In the genomic region with DNA sequence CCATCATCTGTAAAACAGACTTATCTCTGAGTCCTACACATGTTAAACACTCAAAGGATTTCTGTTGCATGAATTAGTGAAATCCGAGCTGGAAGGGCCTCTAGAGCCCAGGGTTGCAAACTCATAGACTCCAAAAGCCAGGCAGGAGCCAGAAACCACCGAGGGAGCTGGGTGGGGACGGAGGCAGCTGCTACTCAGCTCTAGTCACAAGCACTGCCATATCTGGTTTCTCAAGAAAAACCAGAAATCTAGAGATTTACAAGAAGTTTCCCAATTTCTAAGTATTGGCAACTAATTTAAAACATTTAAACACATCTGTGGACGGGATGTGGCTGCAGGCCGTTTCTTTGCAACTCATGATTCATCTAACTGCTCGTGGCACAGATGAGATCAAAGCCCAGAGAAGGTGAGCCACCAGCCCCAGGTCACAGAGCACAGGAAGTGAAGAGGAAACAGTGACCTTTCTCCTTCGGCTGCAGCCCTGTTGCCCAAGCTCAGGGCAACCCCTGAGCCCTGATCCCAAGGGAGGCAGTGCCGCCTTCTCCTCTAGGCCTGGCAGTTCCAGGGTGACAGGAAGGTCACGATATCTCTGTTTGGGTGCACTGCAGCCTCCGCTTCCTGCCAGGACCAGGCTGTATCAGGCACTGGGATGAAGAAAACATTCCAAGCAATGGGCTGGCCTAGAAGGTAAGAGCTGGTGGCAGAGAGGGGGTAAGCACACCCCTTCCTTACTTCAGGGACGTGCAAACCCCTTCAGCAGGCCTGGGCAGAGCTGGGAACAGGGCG, we compare ENCODE assay signal across 2 cellular contexts.
TF ChIP-seq lines count a peak whose summit lies in the region.

No MANE protein-coding gene starts in this region.

TF ChIP-seq in SK-N-SH treated with all-trans-retinoic acid at 6 μM for 48 hours, 23 proteins besides CTCF, POLR2A, EP300 and RAD21 (continued from another document):
- TF ChIP-seq, protein P1, sequence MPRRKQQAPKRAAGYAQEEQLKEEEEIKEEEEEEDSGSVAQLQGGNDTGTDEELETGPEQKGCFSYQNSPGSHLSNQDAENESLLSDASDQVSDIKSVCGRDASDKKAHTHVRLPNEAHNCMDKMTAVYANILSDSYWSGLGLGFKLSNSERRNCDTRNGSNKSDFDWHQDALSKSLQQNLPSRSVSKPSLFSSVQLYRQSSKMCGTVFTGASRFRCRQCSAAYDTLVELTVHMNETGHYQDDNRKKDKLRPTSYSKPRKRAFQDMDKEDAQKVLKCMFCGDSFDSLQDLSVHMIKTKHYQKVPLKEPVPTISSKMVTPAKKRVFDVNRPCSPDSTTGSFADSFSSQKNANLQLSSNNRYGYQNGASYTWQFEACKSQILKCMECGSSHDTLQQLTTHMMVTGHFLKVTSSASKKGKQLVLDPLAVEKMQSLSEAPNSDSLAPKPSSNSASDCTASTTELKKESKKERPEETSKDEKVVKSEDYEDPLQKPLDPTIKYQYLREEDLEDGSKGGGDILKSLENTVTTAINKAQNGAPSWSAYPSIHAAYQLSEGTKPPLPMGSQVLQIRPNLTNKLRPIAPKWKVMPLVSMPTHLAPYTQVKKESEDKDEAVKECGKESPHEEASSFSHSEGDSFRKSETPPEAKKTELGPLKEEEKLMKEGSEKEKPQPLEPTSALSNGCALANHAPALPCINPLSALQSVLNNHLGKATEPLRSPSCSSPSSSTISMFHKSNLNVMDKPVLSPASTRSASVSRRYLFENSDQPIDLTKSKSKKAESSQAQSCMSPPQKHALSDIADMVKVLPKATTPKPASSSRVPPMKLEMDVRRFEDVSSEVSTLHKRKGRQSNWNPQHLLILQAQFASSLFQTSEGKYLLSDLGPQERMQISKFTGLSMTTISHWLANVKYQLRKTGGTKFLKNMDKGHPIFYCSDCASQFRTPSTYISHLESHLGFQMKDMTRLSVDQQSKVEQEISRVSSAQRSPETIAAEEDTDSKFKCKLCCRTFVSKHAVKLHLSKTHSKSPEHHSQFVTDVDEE (CRISPR knock-in tag; IDR thresholded peaks at IDR 0.05), result no peak
- TF ChIP-seq BACH2 (CRISPR knock-in tag; IDR thresholded peaks at IDR 0.05; ENCODE audit: borderline replicate concordance) (no peak), CSDC2 (CRISPR knock-in tag; IDR thresholded peaks at IDR 0.05) (no peak), GLIS3 (CRISPR knock-in tag; IDR thresholded peaks at IDR 0.05) (no peak), RARB (CRISPR knock-in tag; IDR thresholded peaks at IDR 0.05) (no peak), SNAI2 (CRISPR knock-in tag; IDR thresholded peaks at IDR 0.05) (no peak), ZFP30 (CRISPR knock-in tag; IDR thresholded peaks at IDR 0.05) (no peak), ZC3H10 (CRISPR knock-in tag; IDR thresholded peaks at IDR 0.05) (no peak), PPARA (CRISPR knock-in tag; IDR thresholded peaks at IDR 0.05; ENCODE audit: borderline replicate concordance) (no peak), ESRRG (CRISPR knock-in tag; IDR thresholded peaks at IDR 0.05) (no peak)
- TF ChIP-seq, protein P2, sequence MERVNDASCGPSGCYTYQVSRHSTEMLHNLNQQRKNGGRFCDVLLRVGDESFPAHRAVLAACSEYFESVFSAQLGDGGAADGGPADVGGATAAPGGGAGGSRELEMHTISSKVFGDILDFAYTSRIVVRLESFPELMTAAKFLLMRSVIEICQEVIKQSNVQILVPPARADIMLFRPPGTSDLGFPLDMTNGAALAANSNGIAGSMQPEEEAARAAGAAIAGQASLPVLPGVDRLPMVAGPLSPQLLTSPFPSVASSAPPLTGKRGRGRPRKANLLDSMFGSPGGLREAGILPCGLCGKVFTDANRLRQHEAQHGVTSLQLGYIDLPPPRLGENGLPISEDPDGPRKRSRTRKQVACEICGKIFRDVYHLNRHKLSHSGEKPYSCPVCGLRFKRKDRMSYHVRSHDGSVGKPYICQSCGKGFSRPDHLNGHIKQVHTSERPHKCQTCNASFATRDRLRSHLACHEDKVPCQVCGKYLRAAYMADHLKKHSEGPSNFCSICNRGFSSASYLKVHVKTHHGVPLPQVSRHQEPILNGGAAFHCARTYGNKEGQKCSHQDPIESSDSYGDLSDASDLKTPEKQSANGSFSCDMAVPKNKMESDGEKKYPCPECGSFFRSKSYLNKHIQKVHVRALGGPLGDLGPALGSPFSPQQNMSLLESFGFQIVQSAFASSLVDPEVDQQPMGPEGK (CRISPR knock-in tag; IDR thresholded peaks at IDR 0.05; ENCODE audit: borderline replicate concordance), result no peak
- TF ChIP-seq, protein P3, sequence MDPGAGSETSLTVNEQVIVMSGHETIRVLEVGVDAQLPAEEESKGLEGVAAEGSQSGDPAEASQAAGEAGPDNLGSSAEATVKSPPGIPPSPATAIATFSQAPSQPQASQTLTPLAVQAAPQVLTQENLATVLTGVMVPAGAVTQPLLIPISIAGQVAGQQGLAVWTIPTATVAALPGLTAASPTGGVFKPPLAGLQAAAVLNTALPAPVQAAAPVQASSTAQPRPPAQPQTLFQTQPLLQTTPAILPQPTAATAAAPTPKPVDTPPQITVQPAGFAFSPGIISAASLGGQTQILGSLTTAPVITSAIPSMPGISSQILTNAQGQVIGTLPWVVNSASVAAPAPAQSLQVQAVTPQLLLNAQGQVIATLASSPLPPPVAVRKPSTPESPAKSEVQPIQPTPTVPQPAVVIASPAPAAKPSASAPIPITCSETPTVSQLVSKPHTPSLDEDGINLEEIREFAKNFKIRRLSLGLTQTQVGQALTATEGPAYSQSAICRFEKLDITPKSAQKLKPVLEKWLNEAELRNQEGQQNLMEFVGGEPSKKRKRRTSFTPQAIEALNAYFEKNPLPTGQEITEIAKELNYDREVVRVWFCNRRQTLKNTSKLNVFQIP (CRISPR knock-in tag; IDR thresholded peaks at IDR 0.05; ENCODE audit: borderline replicate concordance, low read depth), result no peak
- TF ChIP-seq, protein P4, sequence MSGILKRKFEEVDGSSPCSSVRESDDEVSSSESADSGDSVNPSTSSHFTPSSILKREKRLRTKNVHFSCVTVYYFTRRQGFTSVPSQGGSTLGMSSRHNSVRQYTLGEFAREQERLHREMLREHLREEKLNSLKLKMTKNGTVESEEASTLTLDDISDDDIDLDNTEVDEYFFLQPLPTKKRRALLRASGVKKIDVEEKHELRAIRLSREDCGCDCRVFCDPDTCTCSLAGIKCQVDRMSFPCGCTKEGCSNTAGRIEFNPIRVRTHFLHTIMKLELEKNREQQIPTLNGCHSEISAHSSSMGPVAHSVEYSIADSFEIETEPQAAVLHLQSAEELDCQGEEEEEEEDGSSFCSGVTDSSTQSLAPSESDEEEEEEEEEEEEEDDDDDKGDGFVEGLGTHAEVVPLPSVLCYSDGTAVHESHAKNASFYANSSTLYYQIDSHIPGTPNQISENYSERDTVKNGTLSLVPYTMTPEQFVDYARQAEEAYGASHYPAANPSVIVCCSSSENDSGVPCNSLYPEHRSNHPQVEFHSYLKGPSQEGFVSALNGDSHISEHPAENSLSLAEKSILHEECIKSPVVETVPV (CRISPR knock-in tag; IDR thresholded peaks at IDR 0.05), result no peak
- TF ChIP-seq, protein P5, sequence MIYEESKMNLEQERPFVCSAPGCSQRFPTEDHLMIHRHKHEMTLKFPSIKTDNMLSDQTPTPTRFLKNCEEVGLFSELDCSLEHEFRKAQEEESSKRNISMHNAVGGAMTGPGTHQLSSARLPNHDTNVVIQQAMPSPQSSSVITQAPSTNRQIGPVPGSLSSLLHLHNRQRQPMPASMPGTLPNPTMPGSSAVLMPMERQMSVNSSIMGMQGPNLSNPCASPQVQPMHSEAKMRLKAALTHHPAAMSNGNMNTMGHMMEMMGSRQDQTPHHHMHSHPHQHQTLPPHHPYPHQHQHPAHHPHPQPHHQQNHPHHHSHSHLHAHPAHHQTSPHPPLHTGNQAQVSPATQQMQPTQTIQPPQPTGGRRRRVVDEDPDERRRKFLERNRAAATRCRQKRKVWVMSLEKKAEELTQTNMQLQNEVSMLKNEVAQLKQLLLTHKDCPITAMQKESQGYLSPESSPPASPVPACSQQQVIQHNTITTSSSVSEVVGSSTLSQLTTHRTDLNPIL (CRISPR knock-in tag; IDR thresholded peaks at IDR 0.05; ENCODE audit: low read depth), result no peak

TF ChIP-seq in SK-N-SH, 30 proteins besides CTCF, POLR2A, EP300 and RAD21 (continued from another document):
- TF ChIP-seq NFIC (IDR thresholded peaks at IDR 0.05; ENCODE audit: borderline replicate concordance), result no peak
- no peak for TF ChIP-seq YY1 (IDR thresholded peaks at IDR 0.05; ENCODE audit: low read depth)
- TF ChIP-seq FOXM1 (IDR thresholded peaks at IDR 0.05; ENCODE audit: low read depth), result no peak
- no peak for TF ChIP-seq TEAD4 (IDR thresholded peaks at IDR 0.05; ENCODE audit: borderline replicate concordance, insufficient read depth)
- TF ChIP-seq, protein P6, sequence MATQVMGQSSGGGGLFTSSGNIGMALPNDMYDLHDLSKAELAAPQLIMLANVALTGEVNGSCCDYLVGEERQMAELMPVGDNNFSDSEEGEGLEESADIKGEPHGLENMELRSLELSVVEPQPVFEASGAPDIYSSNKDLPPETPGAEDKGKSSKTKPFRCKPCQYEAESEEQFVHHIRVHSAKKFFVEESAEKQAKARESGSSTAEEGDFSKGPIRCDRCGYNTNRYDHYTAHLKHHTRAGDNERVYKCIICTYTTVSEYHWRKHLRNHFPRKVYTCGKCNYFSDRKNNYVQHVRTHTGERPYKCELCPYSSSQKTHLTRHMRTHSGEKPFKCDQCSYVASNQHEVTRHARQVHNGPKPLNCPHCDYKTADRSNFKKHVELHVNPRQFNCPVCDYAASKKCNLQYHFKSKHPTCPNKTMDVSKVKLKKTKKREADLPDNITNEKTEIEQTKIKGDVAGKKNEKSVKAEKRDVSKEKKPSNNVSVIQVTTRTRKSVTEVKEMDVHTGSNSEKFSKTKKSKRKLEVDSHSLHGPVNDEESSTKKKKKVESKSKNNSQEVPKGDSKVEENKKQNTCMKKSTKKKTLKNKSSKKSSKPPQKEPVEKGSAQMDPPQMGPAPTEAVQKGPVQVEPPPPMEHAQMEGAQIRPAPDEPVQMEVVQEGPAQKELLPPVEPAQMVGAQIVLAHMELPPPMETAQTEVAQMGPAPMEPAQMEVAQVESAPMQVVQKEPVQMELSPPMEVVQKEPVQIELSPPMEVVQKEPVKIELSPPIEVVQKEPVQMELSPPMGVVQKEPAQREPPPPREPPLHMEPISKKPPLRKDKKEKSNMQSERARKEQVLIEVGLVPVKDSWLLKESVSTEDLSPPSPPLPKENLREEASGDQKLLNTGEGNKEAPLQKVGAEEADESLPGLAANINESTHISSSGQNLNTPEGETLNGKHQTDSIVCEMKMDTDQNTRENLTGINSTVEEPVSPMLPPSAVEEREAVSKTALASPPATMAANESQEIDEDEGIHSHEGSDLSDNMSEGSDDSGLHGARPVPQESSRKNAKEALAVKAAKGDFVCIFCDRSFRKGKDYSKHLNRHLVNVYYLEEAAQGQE (IDR thresholded peaks at IDR 0.05; ENCODE audit: low read depth, low read length), result no peak
- TF ChIP-seq TAF1 (IDR thresholded peaks at IDR 0.05; ENCODE audit: borderline replicate concordance, low read depth, low read length), result no peak
- no peak for TF ChIP-seq CHD2 (IDR thresholded peaks at IDR 0.05; ENCODE audit: low read length, partially characterized antibody)
- no peak for TF ChIP-seq RXRA (IDR thresholded peaks at IDR 0.05; ENCODE audit: borderline replicate concordance, low read depth)
- TF ChIP-seq JUND (IDR thresholded peaks at IDR 0.05), result no peak
- TF ChIP-seq RFX5 (IDR thresholded peaks at IDR 0.05; ENCODE audit: low read length), result no peak
